In genomic region chr3:94036909-94037507, GRCh38 we compare ENCODE assay signal across 8 cellular contexts. TPM values are rescaled to one million over a fixed set of nuclear protein-coding genes. Genes with fewer than 3 reads are reported as not detected.
DNase-seq lines count a peak whose midpoint lies in the region; ATAC-seq lines count a peak whose summit lies in the region.

No MANE protein-coding gene starts in this region.

- peak; percentile 70 for DNase-seq in EH (ENCODE audit: low read depth)
- peak; percentile 61 for DNase-seq in Karpas-422
- peak; percentile 4 to 66 for DNase-seq in T47D (ENCODE audit: low read depth in 1 of 2, low spot score in 1 of 2)
- DNase-seq in medulla oblongata (ENCODE audit: extremely low spot score) = peak; percentile 31
- no peak for DNase-seq in DMS153 treated with DMSO at 0.1 percent for 48 hours (lab: John Stamatoyannopoulos, UW; ENCODE audit: unreplicated experiment)
- DNase-seq in SHP77 treated with DMSO at 0.1 percent for 48 hours (lab: John Stamatoyannopoulos, UW) = no peak

- no peaks in the 10 kb centered on the region for H3K9me2 ChIP-seq in Karpas-422 (replicated peaks; ENCODE audit: insufficient read depth, low read length)

- ATAC-seq in GM21390 (IDR thresholded peaks at IDR 0.05; ENCODE audit: unreplicated experiment) (peak; percentile 64), HG02981 (IDR thresholded peaks at IDR 0.05; ENCODE audit: unreplicated experiment) (no peak)

- H3K79me2 ChIP-seq in Karpas-422 (ENCODE audit: low read length) = 0 out of 2 replicates have a peak, but pooled peaks cover 3% of the 10 kb centered on the region

- in situ Hi-C loops in T47D (cut with HindIII; ENCODE audit: low pct_unique_long_range_greater_than_20kb, low sequenced_read_pairs) = no loop called here

- no peak overlapping the region for H3K27ac ChIP-seq in Karpas-422 (ENCODE audit: low read length)

- H3K27me3 ChIP-seq in Karpas-422 (ENCODE audit: low read length) = no peaks in the 10 kb centered on the region

- H3K4me1 ChIP-seq in Karpas-422 (ENCODE audit: low read length) = no peaks in the 10 kb centered on the region

- H2AFZ ChIP-seq in Karpas-422 (ENCODE audit: low read length) = no peak overlapping the region

- no peaks in the 10 kb centered on the region for H3K9me3 ChIP-seq in Karpas-422 (ENCODE audit: low read length)

- H3K4me3 ChIP-seq in Karpas-422 (ENCODE audit: low read length) = no peak overlapping the region

- H3K9ac ChIP-seq in Karpas-422 (ENCODE audit: low read length) = no peak overlapping the region

- H3K36me3 ChIP-seq in Karpas-422 (ENCODE audit: insufficient read depth, low read length) = peaks cover 4% of the 10 kb centered on the region; the same call in 1 of the 2 replicates

- H4K20me1 ChIP-seq in Karpas-422 (ENCODE audit: insufficient read depth, low read depth, low read length) = no peaks in the 10 kb centered on the region

- H3K4me2 ChIP-seq in Karpas-422 (ENCODE audit: low read depth, low read length, poor library complexity, severe bottlenecking) = no peak overlapping the region

RNA-seq across cellular contexts. Expression of gene STX19, which starts 8.6 kb away (rescaled TPM):
- not detected in 2 replicates for total RNA-seq in Karpas-422 (2014; rRNA removed; shearing (Covaris generic); ENCODE audit: low replicate concordance)

RNA-seq across cellular contexts. Expression of gene DHFR2, which starts 25.7 kb away (rescaled TPM):
- 5.6 and 7.9 TPM in 2 replicates for total RNA-seq in Karpas-422 (2014; rRNA removed; shearing (Covaris generic); ENCODE audit: low replicate concordance)

RNA-seq across cellular contexts. Expression of gene NSUN3, which starts 25.9 kb away (rescaled TPM):
- total RNA-seq in Karpas-422 (2014; rRNA removed; shearing (Covaris generic); ENCODE audit: low replicate concordance) = 15.3 and 36.9 TPM in 2 replicates

RNA-seq across cellular contexts. Expression of gene ARL13B, which starts 57.1 kb away (rescaled TPM):
- total RNA-seq in Karpas-422 (2014; rRNA removed; shearing (Covaris generic); ENCODE audit: low replicate concordance) = 16.5 and 17.7 TPM in 2 replicates

Comparison
In these comparisons a context has a peak if more than half of its experiments do, and no peak if none do; other contexts are left out.
1. DNase-seq: peak in EH (single experiment), Karpas-422 (single experiment), T47D (2 of 2) and medulla oblongata (single experiment); none in DMS153 treated with DMSO at 0.1 percent for 48 hours (single experiment) and SHP77 treated with DMSO at 0.1 percent for 48 hours (single experiment).